In genomic region chr18:59481436-59481835, GRCh38 we compare ENCODE assay signal across 34 cellular contexts.
"Had no signal": no experiment of that assay in that cellular context is flagged by ENCODE, and none has a peak within 500 bp of the region (broad histone marks: within the 10 kb centered on the region; RNA-seq: fewer than 3 reads in every experiment).

No MANE protein-coding gene starts in this region.

- H3K27ac ChIP-seq: brain microvascular endothelial cell, Peyer's patch, RWPE1, VCaP had no signal

- H3K4me1 ChIP-seq: Peyer's patch had no signal

- ATAC-seq: activated CD8-positive, alpha-beta memory T cell treated with anti-CD3 and anti-CD28 coated beads, Interleukin-2, amount 10 ng/mL, durations not matched to agents 7 days and 5 days; activated naive CD8-positive, alpha-beta T cell treated with anti-CD3 and anti-CD28 coated beads, Interleukin-2, amount 50 U/mL, for 24 hours; K562; Right ventricle myocardium inferior; SK-N-SH treated with all-trans-retinoic acid at 6 μM for 48 hours had no signal

- H3K27me3 ChIP-seq: brain microvascular endothelial cell, MG63, Peyer's patch had no signal

- H3K9me3 ChIP-seq: MG63, Peyer's patch had no signal

- H3K4me3 ChIP-seq: K562, MG63, Peyer's patch had no signal

- H3K36me3 ChIP-seq: brain microvascular endothelial cell, MG63, Peyer's patch had no signal

- DNase-seq: activated CD4-positive, alpha-beta memory T cell treated with anti-CD3 and anti-CD28 coated beads, Interleukin-2, amount 10 ng/mL, durations not matched to agents 7 days and 5 days; activated CD4-positive, alpha-beta T cell treated with anti-CD3 and anti-CD28 coated beads for 1 hour; activated CD4-positive, alpha-beta T cell treated with anti-CD3 and anti-CD28 coated beads for 48 hours; activated CD4-positive, CD25-positive, alpha-beta regulatory T cell; activated CD8-positive, alpha-beta memory T cell treated with anti-CD3 and anti-CD28 coated beads for 24 hours; activated CD8-positive, alpha-beta memory T cell treated with anti-CD3 and anti-CD28 coated beads, Interleukin-2, amount 10 ng/mL, durations not matched to agents 7 days and 5 days; activated CD8-positive, alpha-beta memory T cell treated with anti-CD3 and anti-CD28 coated beads, Interleukin-2, amount 50 U/mL, for 48 hours; activated effector memory CD4-positive, alpha-beta T cell treated with Interleukin-2 at 50 U/mL for 16 hours; activated naive CD4-positive, alpha-beta T cell treated with anti-CD3 and anti-CD28 coated beads, Interleukin-2, amount 10 ng/mL, durations not matched to agents 7 days and 5 days; activated naive CD8-positive, alpha-beta T cell treated with anti-CD3 and anti-CD28 coated beads, Interleukin-2, amount 50 U/mL, for 24 hours; activated T-cell treated with anti-CD3 and anti-CD28 coated beads, Interleukin-2, amount 50 U/mL, for 48 hours; amniotic stem cell; aorta; brain microvascular endothelial cell; central memory CD4-positive, alpha-beta T cell; Karpas-422; MG63; NCI-H1048; NCI-H1105 treated with DMSO at 0.1 percent for 48 hours; NCI-H1436 treated with DMSO at 0.1 percent for 48 hours; NCI-H1694 treated with DMSO at 0.1 percent for 48 hours; NCI-H2029; NCI-H345; NCI-H524 treated with DMSO at 0.1 percent for 48 hours; Peyer's patch; SIG-M5; T-helper 1 cell; T-helper 2 cell; T-helper 9 cell had no signal
